1 cellular context compared by ENCODE assay signal in the genomic region with DNA sequence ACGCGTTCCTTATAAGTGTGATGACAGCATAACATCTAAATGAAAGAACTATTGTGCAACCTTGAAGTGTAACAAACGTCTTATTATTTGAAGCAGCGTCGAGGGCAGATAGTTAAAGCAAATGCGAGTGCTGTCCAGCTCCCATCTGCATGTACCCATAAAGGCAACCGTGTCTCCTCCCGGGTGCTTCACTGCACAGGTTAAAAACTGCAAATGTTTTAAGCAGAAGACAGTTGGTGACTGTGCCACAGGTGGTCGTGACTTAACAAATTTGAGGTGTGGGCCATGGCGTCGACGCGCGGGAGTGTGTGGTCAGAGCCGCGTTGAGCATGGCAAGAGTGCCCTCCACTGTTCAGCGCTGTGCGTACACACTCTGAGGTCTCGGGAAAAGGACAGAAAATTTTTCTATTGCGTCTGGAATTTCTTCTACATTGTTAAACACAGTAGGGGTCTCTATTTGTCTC.
TF ChIP-seq lines count a peak whose summit lies in the region.

No MANE protein-coding gene starts in this region.

TF ChIP-seq in HepG2, 621 proteins besides CTCF, POLR2A, EP300 and RAD21 (continued from another document and continues in another):
- TF ChIP-seq, protein P1, sequence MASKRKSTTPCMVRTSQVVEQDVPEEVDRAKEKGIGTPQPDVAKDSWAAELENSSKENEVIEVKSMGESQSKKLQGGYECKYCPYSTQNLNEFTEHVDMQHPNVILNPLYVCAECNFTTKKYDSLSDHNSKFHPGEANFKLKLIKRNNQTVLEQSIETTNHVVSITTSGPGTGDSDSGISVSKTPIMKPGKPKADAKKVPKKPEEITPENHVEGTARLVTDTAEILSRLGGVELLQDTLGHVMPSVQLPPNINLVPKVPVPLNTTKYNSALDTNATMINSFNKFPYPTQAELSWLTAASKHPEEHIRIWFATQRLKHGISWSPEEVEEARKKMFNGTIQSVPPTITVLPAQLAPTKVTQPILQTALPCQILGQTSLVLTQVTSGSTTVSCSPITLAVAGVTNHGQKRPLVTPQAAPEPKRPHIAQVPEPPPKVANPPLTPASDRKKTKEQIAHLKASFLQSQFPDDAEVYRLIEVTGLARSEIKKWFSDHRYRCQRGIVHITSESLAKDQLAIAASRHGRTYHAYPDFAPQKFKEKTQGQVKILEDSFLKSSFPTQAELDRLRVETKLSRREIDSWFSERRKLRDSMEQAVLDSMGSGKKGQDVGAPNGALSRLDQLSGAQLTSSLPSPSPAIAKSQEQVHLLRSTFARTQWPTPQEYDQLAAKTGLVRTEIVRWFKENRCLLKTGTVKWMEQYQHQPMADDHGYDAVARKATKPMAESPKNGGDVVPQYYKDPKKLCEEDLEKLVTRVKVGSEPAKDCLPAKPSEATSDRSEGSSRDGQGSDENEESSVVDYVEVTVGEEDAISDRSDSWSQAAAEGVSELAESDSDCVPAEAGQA (IDR thresholded peaks at IDR 0.05; ENCODE audit: low read depth) = no peak
- TF ChIP-seq, protein P1 (CRISPR knock-in tag; IDR thresholded peaks at IDR 0.05; ENCODE audit: borderline replicate concordance) = no peak
- TF ChIP-seq FOXA1 (IDR thresholded peaks at IDR 0.05) = no peak
- TF ChIP-seq FOXA1 (CRISPR knock-in tag; IDR thresholded peaks at IDR 0.05) = 0 out of 2 replicates have a peak, but pooled peaks have one; percentile 8
- TF ChIP-seq ZNF543 (CRISPR knock-in tag; IDR thresholded peaks at IDR 0.05) = no peak
- no peak for TF ChIP-seq ZSCAN9 (CRISPR knock-in tag; IDR thresholded peaks at IDR 0.05; ENCODE audit: borderline replicate concordance)
- TF ChIP-seq CC2D1A (CRISPR knock-in tag; IDR thresholded peaks at IDR 0.05) = no peak
- TF ChIP-seq ZNF451 (CRISPR knock-in tag; IDR thresholded peaks at IDR 0.05) = no peak
- no peak for TF ChIP-seq RBFOX2 (IDR thresholded peaks at IDR 0.05; ENCODE audit: low read depth, low read length)
- TF ChIP-seq SYNCRIP (IDR thresholded peaks at IDR 0.05; ENCODE audit: insufficient read depth, low read depth, low read length) = no peak
- TF ChIP-seq ZNF816 (CRISPR knock-in tag; IDR thresholded peaks at IDR 0.05; ENCODE audit: borderline replicate concordance) = no peak
- TF ChIP-seq, protein P2, sequence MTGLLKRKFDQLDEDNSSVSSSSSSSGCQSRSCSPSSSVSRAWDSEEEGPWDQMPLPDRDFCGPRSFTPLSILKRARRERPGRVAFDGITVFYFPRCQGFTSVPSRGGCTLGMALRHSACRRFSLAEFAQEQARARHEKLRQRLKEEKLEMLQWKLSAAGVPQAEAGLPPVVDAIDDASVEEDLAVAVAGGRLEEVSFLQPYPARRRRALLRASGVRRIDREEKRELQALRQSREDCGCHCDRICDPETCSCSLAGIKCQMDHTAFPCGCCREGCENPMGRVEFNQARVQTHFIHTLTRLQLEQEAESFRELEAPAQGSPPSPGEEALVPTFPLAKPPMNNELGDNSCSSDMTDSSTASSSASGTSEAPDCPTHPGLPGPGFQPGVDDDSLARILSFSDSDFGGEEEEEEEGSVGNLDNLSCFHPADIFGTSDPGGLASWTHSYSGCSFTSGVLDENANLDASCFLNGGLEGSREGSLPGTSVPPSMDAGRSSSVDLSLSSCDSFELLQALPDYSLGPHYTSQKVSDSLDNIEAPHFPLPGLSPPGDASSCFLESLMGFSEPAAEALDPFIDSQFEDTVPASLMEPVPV (CRISPR knock-in tag; IDR thresholded peaks at IDR 0.05) = no peak
- TF ChIP-seq, protein P3, sequence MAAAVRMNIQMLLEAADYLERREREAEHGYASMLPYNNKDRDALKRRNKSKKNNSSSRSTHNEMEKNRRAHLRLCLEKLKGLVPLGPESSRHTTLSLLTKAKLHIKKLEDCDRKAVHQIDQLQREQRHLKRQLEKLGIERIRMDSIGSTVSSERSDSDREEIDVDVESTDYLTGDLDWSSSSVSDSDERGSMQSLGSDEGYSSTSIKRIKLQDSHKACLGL (CRISPR knock-in tag; IDR thresholded peaks at IDR 0.05) = no peak
- TF ChIP-seq CEBPB (IDR thresholded peaks at IDR 0.05; ENCODE audit: borderline replicate concordance, low read depth, low read length) = peak; percentile 72
- no peak for TF ChIP-seq ZSCAN30 (CRISPR knock-in tag; IDR thresholded peaks at IDR 0.05)
- TF ChIP-seq ZNF777 (CRISPR knock-in tag; IDR thresholded peaks at IDR 0.05) = peak; percentile 59; the same call in 1 of the 2 replicates
- TF ChIP-seq SRF (IDR thresholded peaks at IDR 0.05; ENCODE audit: low read depth, low read length) = no peak
- TF ChIP-seq HOXA7 (CRISPR knock-in tag; IDR thresholded peaks at IDR 0.05) = no peak
- TF ChIP-seq RAD51 (IDR thresholded peaks at IDR 0.05; ENCODE audit: borderline replicate concordance) = no peak
- TF ChIP-seq, protein P4, sequence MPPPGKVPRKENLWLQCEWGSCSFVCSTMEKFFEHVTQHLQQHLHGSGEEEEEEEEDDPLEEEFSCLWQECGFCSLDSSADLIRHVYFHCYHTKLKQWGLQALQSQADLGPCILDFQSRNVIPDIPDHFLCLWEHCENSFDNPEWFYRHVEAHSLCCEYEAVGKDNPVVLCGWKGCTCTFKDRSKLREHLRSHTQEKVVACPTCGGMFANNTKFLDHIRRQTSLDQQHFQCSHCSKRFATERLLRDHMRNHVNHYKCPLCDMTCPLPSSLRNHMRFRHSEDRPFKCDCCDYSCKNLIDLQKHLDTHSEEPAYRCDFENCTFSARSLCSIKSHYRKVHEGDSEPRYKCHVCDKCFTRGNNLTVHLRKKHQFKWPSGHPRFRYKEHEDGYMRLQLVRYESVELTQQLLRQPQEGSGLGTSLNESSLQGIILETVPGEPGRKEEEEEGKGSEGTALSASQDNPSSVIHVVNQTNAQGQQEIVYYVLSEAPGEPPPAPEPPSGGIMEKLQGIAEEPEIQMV (CRISPR knock-in tag; IDR thresholded peaks at IDR 0.05; ENCODE audit: low read depth) = no peak
- no peak for TF ChIP-seq SIN3A (IDR thresholded peaks at IDR 0.05; ENCODE audit: borderline replicate concordance, low read depth, low read length)
- TF ChIP-seq ZNF768 (CRISPR knock-in tag; IDR thresholded peaks at IDR 0.05) = no peak
- TF ChIP-seq STAG1 (CRISPR knock-in tag; IDR thresholded peaks at IDR 0.05) = peak; percentile 85
- TF ChIP-seq ZSCAN29 (CRISPR knock-in tag; conservative IDR thresholded peaks at IDR 0.05) = no peak
- TF ChIP-seq, protein P5, sequence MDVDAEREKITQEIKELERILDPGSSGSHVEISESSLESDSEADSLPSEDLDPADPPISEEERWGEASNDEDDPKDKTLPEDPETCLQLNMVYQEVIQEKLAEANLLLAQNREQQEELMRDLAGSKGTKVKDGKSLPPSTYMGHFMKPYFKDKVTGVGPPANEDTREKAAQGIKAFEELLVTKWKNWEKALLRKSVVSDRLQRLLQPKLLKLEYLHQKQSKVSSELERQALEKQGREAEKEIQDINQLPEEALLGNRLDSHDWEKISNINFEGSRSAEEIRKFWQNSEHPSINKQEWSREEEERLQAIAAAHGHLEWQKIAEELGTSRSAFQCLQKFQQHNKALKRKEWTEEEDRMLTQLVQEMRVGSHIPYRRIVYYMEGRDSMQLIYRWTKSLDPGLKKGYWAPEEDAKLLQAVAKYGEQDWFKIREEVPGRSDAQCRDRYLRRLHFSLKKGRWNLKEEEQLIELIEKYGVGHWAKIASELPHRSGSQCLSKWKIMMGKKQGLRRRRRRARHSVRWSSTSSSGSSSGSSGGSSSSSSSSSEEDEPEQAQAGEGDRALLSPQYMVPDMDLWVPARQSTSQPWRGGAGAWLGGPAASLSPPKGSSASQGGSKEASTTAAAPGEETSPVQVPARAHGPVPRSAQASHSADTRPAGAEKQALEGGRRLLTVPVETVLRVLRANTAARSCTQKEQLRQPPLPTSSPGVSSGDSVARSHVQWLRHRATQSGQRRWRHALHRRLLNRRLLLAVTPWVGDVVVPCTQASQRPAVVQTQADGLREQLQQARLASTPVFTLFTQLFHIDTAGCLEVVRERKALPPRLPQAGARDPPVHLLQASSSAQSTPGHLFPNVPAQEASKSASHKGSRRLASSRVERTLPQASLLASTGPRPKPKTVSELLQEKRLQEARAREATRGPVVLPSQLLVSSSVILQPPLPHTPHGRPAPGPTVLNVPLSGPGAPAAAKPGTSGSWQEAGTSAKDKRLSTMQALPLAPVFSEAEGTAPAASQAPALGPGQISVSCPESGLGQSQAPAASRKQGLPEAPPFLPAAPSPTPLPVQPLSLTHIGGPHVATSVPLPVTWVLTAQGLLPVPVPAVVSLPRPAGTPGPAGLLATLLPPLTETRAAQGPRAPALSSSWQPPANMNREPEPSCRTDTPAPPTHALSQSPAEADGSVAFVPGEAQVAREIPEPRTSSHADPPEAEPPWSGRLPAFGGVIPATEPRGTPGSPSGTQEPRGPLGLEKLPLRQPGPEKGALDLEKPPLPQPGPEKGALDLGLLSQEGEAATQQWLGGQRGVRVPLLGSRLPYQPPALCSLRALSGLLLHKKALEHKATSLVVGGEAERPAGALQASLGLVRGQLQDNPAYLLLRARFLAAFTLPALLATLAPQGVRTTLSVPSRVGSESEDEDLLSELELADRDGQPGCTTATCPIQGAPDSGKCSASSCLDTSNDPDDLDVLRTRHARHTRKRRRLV (CRISPR knock-in tag; IDR thresholded peaks at IDR 0.05) = no peak
- TF ChIP-seq ZSCAN22 (CRISPR knock-in tag; IDR thresholded peaks at IDR 0.05) = no peak
- no peak for TF ChIP-seq BRD4 (CRISPR knock-in tag; IDR thresholded peaks at IDR 0.05)
- no peak for TF ChIP-seq NFE2L1 (CRISPR knock-in tag; IDR thresholded peaks at IDR 0.05; ENCODE audit: borderline replicate concordance)
- TF ChIP-seq, protein P6, sequence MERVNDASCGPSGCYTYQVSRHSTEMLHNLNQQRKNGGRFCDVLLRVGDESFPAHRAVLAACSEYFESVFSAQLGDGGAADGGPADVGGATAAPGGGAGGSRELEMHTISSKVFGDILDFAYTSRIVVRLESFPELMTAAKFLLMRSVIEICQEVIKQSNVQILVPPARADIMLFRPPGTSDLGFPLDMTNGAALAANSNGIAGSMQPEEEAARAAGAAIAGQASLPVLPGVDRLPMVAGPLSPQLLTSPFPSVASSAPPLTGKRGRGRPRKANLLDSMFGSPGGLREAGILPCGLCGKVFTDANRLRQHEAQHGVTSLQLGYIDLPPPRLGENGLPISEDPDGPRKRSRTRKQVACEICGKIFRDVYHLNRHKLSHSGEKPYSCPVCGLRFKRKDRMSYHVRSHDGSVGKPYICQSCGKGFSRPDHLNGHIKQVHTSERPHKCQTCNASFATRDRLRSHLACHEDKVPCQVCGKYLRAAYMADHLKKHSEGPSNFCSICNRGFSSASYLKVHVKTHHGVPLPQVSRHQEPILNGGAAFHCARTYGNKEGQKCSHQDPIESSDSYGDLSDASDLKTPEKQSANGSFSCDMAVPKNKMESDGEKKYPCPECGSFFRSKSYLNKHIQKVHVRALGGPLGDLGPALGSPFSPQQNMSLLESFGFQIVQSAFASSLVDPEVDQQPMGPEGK (CRISPR knock-in tag; IDR thresholded peaks at IDR 0.05) = no peak
- no peak for TF ChIP-seq RFX1 (IDR thresholded peaks at IDR 0.05)
- no peak for TF ChIP-seq ZNF326 (CRISPR knock-in tag; IDR thresholded peaks at IDR 0.05; ENCODE audit: borderline replicate concordance)
- TF ChIP-seq ELF1 (CRISPR knock-in tag; IDR thresholded peaks at IDR 0.05) = no peak
- TF ChIP-seq, protein P7, sequence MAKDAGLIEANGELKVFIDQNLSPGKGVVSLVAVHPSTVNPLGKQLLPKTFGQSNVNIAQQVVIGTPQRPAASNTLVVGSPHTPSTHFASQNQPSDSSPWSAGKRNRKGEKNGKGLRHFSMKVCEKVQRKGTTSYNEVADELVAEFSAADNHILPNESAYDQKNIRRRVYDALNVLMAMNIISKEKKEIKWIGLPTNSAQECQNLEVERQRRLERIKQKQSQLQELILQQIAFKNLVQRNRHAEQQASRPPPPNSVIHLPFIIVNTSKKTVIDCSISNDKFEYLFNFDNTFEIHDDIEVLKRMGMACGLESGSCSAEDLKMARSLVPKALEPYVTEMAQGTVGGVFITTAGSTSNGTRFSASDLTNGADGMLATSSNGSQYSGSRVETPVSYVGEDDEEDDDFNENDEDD (CRISPR knock-in tag; IDR thresholded peaks at IDR 0.05; ENCODE audit: borderline replicate concordance) = peak; percentile 62; the same call in 1 of the 2 replicates
- peak; percentile 51; the same call in 1 of the 2 replicates for TF ChIP-seq KDM2A (CRISPR knock-in tag; IDR thresholded peaks at IDR 0.05; ENCODE audit: borderline replicate concordance, low read depth)
- TF ChIP-seq ZNF207 (IDR thresholded peaks at IDR 0.05; ENCODE audit: borderline replicate concordance) = no peak
- TF ChIP-seq THYN1 (CRISPR knock-in tag; IDR thresholded peaks at IDR 0.05; ENCODE audit: borderline replicate concordance, low read depth) = no peak
- TF ChIP-seq, protein P8, sequence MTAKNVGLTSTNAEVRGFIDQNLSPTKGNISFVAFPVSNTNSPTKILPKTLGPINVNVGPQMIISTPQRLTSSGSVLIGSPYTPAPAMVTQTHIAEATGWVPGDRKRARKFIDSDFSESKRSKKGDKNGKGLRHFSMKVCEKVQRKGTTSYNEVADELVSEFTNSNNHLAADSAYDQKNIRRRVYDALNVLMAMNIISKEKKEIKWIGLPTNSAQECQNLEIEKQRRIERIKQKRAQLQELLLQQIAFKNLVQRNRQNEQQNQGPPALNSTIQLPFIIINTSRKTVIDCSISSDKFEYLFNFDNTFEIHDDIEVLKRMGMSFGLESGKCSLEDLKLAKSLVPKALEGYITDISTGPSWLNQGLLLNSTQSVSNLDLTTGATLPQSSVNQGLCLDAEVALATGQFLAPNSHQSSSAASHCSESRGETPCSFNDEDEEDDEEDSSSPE (CRISPR knock-in tag; IDR thresholded peaks at IDR 0.05) = 0 out of 2 replicates have a peak, but pooled peaks have one; percentile 46
- TF ChIP-seq, protein P9, sequence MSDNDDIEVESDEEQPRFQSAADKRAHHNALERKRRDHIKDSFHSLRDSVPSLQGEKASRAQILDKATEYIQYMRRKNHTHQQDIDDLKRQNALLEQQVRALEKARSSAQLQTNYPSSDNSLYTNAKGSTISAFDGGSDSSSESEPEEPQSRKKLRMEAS (IDR thresholded peaks at IDR 0.05) = peak; percentile 56; the same call in 1 of the 2 replicates
